Comparison of ENCODE assay signal across 21 cellular contexts in the genomic region with DNA sequence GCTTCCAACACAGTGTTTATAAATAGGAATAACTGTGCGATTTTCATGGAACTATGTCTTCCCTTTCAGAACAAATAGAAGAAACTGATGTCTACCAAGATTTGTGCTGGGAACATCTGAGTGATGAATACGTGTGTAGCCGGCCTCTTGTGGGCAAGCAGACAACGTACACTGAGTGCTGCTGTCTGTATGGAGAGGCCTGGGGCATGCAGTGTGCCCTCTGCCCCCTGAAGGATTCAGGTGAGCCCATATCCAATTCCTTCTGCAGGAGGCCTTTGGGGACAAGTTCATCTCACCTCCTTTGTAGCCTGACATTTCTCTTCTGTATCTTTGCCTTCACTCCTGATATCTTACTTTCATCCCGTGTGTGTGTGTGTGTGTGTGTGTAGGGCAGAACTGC.
DNase-seq lines count a peak whose midpoint lies in the region; ATAC-seq and TF ChIP-seq lines count a peak whose summit lies in the region.
"Had no signal": no experiment of that assay in that cellular context is flagged by ENCODE, and none has a peak within 500 bp of the region (broad histone marks: within the 10 kb centered on the region; RNA-seq: fewer than 3 reads in every experiment).

No MANE protein-coding gene starts in this region.

- dilution Hi-C loops in IMR-90 (cut with HindIII; ENCODE audit: low sequenced_read_pairs, unreplicated experiment) = no loop called here

- no peak overlapping the region for H4K5ac ChIP-seq in IMR-90 (ENCODE audit: low read depth, low read length)

- H2BK5ac ChIP-seq in IMR-90 (ENCODE audit: low read depth, low read length, poor library complexity, severe bottlenecking) = peak overlapping the region; percentile 47

- H3K27me3 ChIP-seq in IMR-90 (ENCODE audit: control insufficient read depth, insufficient read depth, low read length) (no peaks in the 10 kb centered on the region), left ventricle myocardium inferior (ENCODE audit: low read depth) (no peaks in the 10 kb centered on the region), stomach smooth muscle (ENCODE audit: control insufficient read depth in 1 of 2, insufficient read depth in 2 of 2, low read length in 2 of 2) (no peaks in the 10 kb centered on the region)
- H3K27me3 ChIP-seq: MG63 had no signal

- intact Hi-C loops in IMR-90 (cut with micrococcal nuclease) (no loop called here), left ventricle myocardium inferior (cut with micrococcal nuclease) (no loop called here)
- intact Hi-C loops in activated CD4-positive, alpha-beta T cell treated with anti-CD3 and anti-CD28 coated beads for 36 hours (cut with DNase I, micrococcal nuclease) = no loop called here

- H2BK15ac ChIP-seq in IMR-90 (ENCODE audit: low read depth, low read length) = no peak overlapping the region

- no peak for TF ChIP-seq POLR2A in IMR-90 (IDR thresholded peaks at IDR 0.05; ENCODE audit: low read depth, low read length)

- H3K36me3 ChIP-seq in IMR-90 (ENCODE audit: control insufficient read depth, insufficient read depth, low read length) (peaks cover 42% of the 10 kb centered on the region), left ventricle myocardium inferior (peaks cover 28% of the 10 kb centered on the region), stomach smooth muscle (ENCODE audit: control insufficient read depth in 2 of 2, insufficient read depth in 2 of 2, low read length in 2 of 2) (peaks cover 15% of the 10 kb centered on the region in 2 donors)
- H3K36me3 ChIP-seq: HAP-1 had no signal

- H2BK120ac ChIP-seq in IMR-90 (ENCODE audit: low read depth, low read length) = no peak overlapping the region

- H2AFZ ChIP-seq in IMR-90 (replicated peaks; ENCODE audit: low read length, poor library complexity) = no peak overlapping the region

- H3K4ac ChIP-seq in IMR-90 (ENCODE audit: low read depth, low read length) = no peak overlapping the region

- H4K8ac ChIP-seq in IMR-90 (ENCODE audit: low read depth in 2 of 2, low read length in 2 of 2) = peak overlapping the region in 1 of 2 experiments; percentile 15; a peak in 1 of 4 replicates

- no peak overlapping the region for H3K23ac ChIP-seq in IMR-90 (ENCODE audit: low read depth, low read length)

- peaks cover 4% of the 10 kb centered on the region for H3K27me3 Mint-ChIP-seq in activated CD4-positive, alpha-beta T cell treated with anti-CD3 and anti-CD28 coated beads for 36 hours
- no peaks in the 10 kb centered on the region for H3K27me3 Mint-ChIP-seq in osteocyte (ENCODE audit: unreplicated experiment)
- H3K27me3 Mint-ChIP-seq: CD4-positive, alpha-beta T cell had no signal

- no peaks in the 10 kb centered on the region for H3K36me3 Mint-ChIP-seq in activated CD4-positive, alpha-beta T cell treated with anti-CD3 and anti-CD28 coated beads for 36 hours (ENCODE audit: low read depth)
- peaks cover 36% of the 10 kb centered on the region for H3K36me3 Mint-ChIP-seq in osteocyte (ENCODE audit: unreplicated experiment)

- no peak overlapping the region for H3K56ac ChIP-seq in IMR-90 (ENCODE audit: extremely low read depth, insufficient read depth, low read length)

- CTCF ChIA-PET in IMR-90 (lab: Yijun Ruan, JAX) = no interaction called here
- CTCF ChIA-PET in activated CD4-positive, alpha-beta T cell treated with anti-CD3 and anti-CD28 coated beads for 36 hours (lab: Charles Lee) = no interaction called here

- no peak overlapping the region for H4K91ac ChIP-seq in IMR-90 (ENCODE audit: insufficient read depth, low read depth, low read length)

- H2AK9ac ChIP-seq in IMR-90 (replicated peaks; ENCODE audit: low read depth, low read length, poor library complexity) = no peak overlapping the region

- no peaks in the 10 kb centered on the region for H3K4me1 Mint-ChIP-seq in activated CD4-positive, alpha-beta T cell treated with anti-CD3 and anti-CD28 coated beads for 36 hours
- peaks cover 17% of the 10 kb centered on the region for H3K4me1 Mint-ChIP-seq in osteocyte (ENCODE audit: unreplicated experiment)

- no peaks in the 10 kb centered on the region for H3K9me3 Mint-ChIP-seq in activated CD4-positive, alpha-beta T cell treated with anti-CD3 and anti-CD28 coated beads for 36 hours (ENCODE audit: low read depth)
- no peaks in the 10 kb centered on the region for H3K9me3 Mint-ChIP-seq in osteocyte (ENCODE audit: unreplicated experiment)
- H3K9me3 Mint-ChIP-seq: CD4-positive, alpha-beta T cell had no signal

- H3K18ac ChIP-seq in IMR-90 (ENCODE audit: low read depth, low read length) = no peak overlapping the region

- no peaks in the 10 kb centered on the region for H3K9me1 ChIP-seq in IMR-90 (ENCODE audit: insufficient read depth, low read length)

- H3K27ac ChIP-seq in IMR-90 (ENCODE audit: insufficient read depth, low read length) (no peak overlapping the region), cingulate gyrus (ENCODE audit: low read depth, low read length) (peak overlapping the region; percentile 48), left ventricle myocardium inferior (replicated peaks) (peak overlapping the region; percentile 70), stomach smooth muscle (ENCODE audit: low read length) (peak overlapping the region; percentile 64)
- H3K27ac ChIP-seq: HL-60 had no signal

- in situ Hi-C loops in IMR-90 (cut with MboI; ENCODE audit: low sequenced_read_pairs) = no loop called here

- POLR2A ChIA-PET in IMR-90 (lab: Charles Lee; ENCODE audit: unreplicated experiment) = no interaction called here
- POLR2A ChIA-PET in activated CD4-positive, alpha-beta T cell treated with anti-CD3 and anti-CD28 coated beads for 36 hours (lab: Charles Lee) = no interaction called here

- DNase-seq in IMR-90 = no peak
- DNase-seq in left ventricle myocardium inferior = no peak
- no peak for DNase-seq in activated CD4-positive, alpha-beta T cell treated with anti-CD3 and anti-CD28 coated beads for 36 hours
- DNase-seq in HuH-7.5 (ENCODE audit: low spot score) = no peak
- no peak for DNase-seq in activated CD4-positive, alpha-beta T cell treated with anti-CD3 and anti-CD28 coated beads for 48 hours
- no peak for DNase-seq in osteocyte (ENCODE audit: extremely low spot score, unreplicated experiment)
- DNase-seq: Caco-2; CD4-positive, alpha-beta T cell; Kasumi-1; MG63; NCI-H1048; NCI-H1436 treated with DMSO at 0.1 percent for 48 hours; NCI-H2029; NCI-H2171 treated with DMSO at 0.1 percent for 48 hours; NCI-H446 treated with DMSO at 0.1 percent for 48 hours; NK-92 treated with Interleukin-12 subunit alpha and Interleukin-12 subunit beta, amount 100 ng/mL, for 24 hours; SHP77 treated with DMSO at 0.1 percent for 48 hours had no signal

- no peaks in the 10 kb centered on the region for H4K20me1 ChIP-seq in IMR-90 (ENCODE audit: insufficient read depth, low read length)

- H2AK5ac ChIP-seq in IMR-90 (ENCODE audit: low read depth, low read length) = peak overlapping the region; percentile 48; the same call in 1 of the 2 replicates

- no peak overlapping the region for H2BK20ac ChIP-seq in IMR-90 (ENCODE audit: low read depth, low read length)

- peaks cover 18 to 19% of the 10 kb centered on the region in 2 experiments for H3K79me1 ChIP-seq in IMR-90 (ENCODE audit: low read depth in 1 of 2, low read length in 2 of 2)

- TF ChIP-seq CTCF in IMR-90 (conservative IDR thresholded peaks at IDR 0.05; ENCODE audit: low read depth, low read length) = no peak
- TF ChIP-seq CTCF in left ventricle myocardium inferior (IDR thresholded peaks at IDR 0.05; ENCODE audit: borderline replicate concordance) = no peak
- no peak for TF ChIP-seq CTCF in osteocyte (IDR thresholded peaks at IDR 0.05)

- H3K9me3 ChIP-seq in IMR-90 (ENCODE audit: control insufficient read depth, insufficient read depth, low read length) (no peaks in the 10 kb centered on the region), left ventricle myocardium inferior (replicated peaks) (no peaks in the 10 kb centered on the region), stomach smooth muscle (ENCODE audit: control insufficient read depth in 2 of 2, low read length in 2 of 2) (no peaks in the 10 kb centered on the region)
- H3K9me3 ChIP-seq: Caco-2, HAP-1, MG63 had no signal

- H3K9ac ChIP-seq in IMR-90 (ENCODE audit: low read depth, low read length) = no peak overlapping the region
- peak overlapping the region in 1 of 2 donors; percentile 2 for H3K9ac ChIP-seq in stomach smooth muscle (ENCODE audit: low read length in 2 of 2)

- H3K4me3 ChIP-seq in IMR-90 (ENCODE audit: insufficient read depth, low read depth, low read length) = no peak overlapping the region
- H3K4me3 ChIP-seq in left ventricle myocardium inferior = no peak overlapping the region
- no peak overlapping the region for H3K4me3 ChIP-seq in stomach smooth muscle (ENCODE audit: low read length in 2 of 2)
- H3K4me3 ChIP-seq: HAP-1, MG63 had no signal

- no peak overlapping the region for H3K4me2 ChIP-seq in IMR-90 (ENCODE audit: low read depth, low read length)

- no CpG with 5 or more reads among the region's 5 CpGs for WGBS in IMR-90 (ENCODE audit: extremely low coverage in 2 of 2, insufficient read length in 1 of 2), 2 experiments

- H3K14ac ChIP-seq in IMR-90 (replicated peaks; ENCODE audit: low read depth, low read length) = no peak overlapping the region

- TF ChIP-seq RAD21 in IMR-90 (IDR thresholded peaks at IDR 0.05; ENCODE audit: low read length) = no peak

- BruUV-seq in IMR-90 (replicated peaks; lab: Mats Ljungman, UMichigan) = no TSS peak

- no peak overlapping the region for H3K27ac Mint-ChIP-seq in activated CD4-positive, alpha-beta T cell treated with anti-CD3 and anti-CD28 coated beads for 36 hours
- no peak overlapping the region for H3K27ac Mint-ChIP-seq in osteocyte (ENCODE audit: unreplicated experiment)
- H3K27ac Mint-ChIP-seq: CD4-positive, alpha-beta T cell had no signal

- ATAC-seq in IMR-90 (ENCODE audit: low read depth) = no peak
- ATAC-seq in activated CD4-positive, alpha-beta T cell treated with anti-CD3 and anti-CD28 coated beads for 36 hours = no peak

- H3K4me3 Mint-ChIP-seq in activated CD4-positive, alpha-beta T cell treated with anti-CD3 and anti-CD28 coated beads for 36 hours = no peak overlapping the region
- H3K4me3 Mint-ChIP-seq in osteocyte (ENCODE audit: unreplicated experiment) = no peak overlapping the region
- H3K4me3 Mint-ChIP-seq: CD4-positive, alpha-beta T cell had no signal

- no peaks in the 10 kb centered on the region; the same call in 1 of the 2 replicates for H3K4me1 ChIP-seq in IMR-90 (ENCODE audit: control insufficient read depth, insufficient read depth, low read length)
- peaks cover 30% of the 10 kb centered on the region for H3K4me1 ChIP-seq in left ventricle myocardium inferior
- peaks cover 16% of the 10 kb centered on the region for H3K4me1 ChIP-seq in stomach smooth muscle (ENCODE audit: control insufficient read depth, insufficient read depth, low read length)
- H3K4me1 ChIP-seq: Caco-2, HAP-1 had no signal

TF ChIP-seq in IMR-90, 13 proteins besides CTCF, POLR2A, EP300 and RAD21 (continues in another document):
- TF ChIP-seq NFE2L2 (IDR thresholded peaks at IDR 0.05; ENCODE audit: low read depth, low read length) = no peak
- no peak for TF ChIP-seq RFX5 (IDR thresholded peaks at IDR 0.05; ENCODE audit: low read depth, low read length)
- TF ChIP-seq RCOR1 (IDR thresholded peaks at IDR 0.05; ENCODE audit: insufficient replicate concordance, low read length) = no peak
- no peak for TF ChIP-seq MXI1 (IDR thresholded peaks at IDR 0.05; ENCODE audit: borderline replicate concordance, low read depth, low read length)
- no peak for TF ChIP-seq MAZ (IDR thresholded peaks at IDR 0.05; ENCODE audit: borderline replicate concordance, low read depth, low read length)
- no peak for TF ChIP-seq CEBPB (IDR thresholded peaks at IDR 0.05; ENCODE audit: low read depth, low read length)
